21 cellular contexts compared by ENCODE assay signal in the genomic region with DNA sequence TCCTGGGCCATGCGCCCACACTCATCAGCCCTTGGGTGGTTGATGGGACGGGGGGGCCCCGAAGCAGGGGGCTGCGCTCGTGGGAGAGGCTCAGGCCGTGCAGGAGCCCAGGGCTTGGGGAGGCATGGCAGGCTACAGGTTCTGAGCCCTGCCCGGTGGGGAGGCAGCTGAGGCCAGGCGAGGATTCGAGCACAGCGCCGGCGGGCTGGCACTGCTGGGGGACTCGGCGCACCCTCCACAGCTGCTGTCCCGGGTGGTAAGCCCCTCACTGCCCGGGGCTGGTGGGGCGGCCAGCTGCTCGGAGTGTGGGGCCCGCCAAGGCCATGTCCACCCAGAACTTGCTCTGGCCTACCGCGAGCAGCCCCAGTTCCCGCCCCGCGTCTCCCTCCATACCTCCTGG.
"Had no signal": no experiment of that assay in that cellular context is flagged by ENCODE, and none has a peak within 500 bp of the region (broad histone marks: within the 10 kb centered on the region; RNA-seq: fewer than 3 reads in every experiment).

No MANE protein-coding gene starts in this region.

- H3K27ac ChIP-seq: brain microvascular endothelial cell, cardiac muscle cell had no signal

- H3K27me3 Mint-ChIP-seq: activated naive CD8-positive, alpha-beta T cell treated with anti-CD3 and anti-CD28 coated beads for 36 hours had no signal

- H3K27ac Mint-ChIP-seq: activated CD8-positive, alpha-beta T cell treated with anti-CD3 and anti-CD28 coated beads, Interleukin-2, amount 10 ng/mL, durations not matched to agents 7 days and 5 days; activated naive CD8-positive, alpha-beta T cell treated with anti-CD3 and anti-CD28 coated beads for 36 hours; T-helper 1 cell treated with Interleukin-12 subunit alpha and Interleukin-12 subunit beta and Interleukin-4 antibody, amounts not matched to agents 30 μg/mL and 1 μg/mL, for 36 hours; WTC11 had no signal

- H3K36me3 Mint-ChIP-seq: activated naive CD8-positive, alpha-beta T cell treated with anti-CD3 and anti-CD28 coated beads for 36 hours had no signal

- H3K4me3 ChIP-seq: cardiac muscle cell, K562 had no signal

- DNase-seq: activated CD4-positive, alpha-beta T cell treated with anti-CD3 and anti-CD28 coated beads for 48 hours; activated CD4-positive, alpha-beta T cell treated with anti-CD3 and anti-CD28 coated beads, Interleukin-2, amount 50 U/mL, for 4 hours; activated CD4-positive, CD25-positive, alpha-beta regulatory T cell treated with anti-CD3 and anti-CD28 coated beads, Interleukin-2, amount 50 U/mL, for 72 hours; activated CD8-positive, alpha-beta memory T cell treated with anti-CD3 and anti-CD28 coated beads, Interleukin-2, amount 50 U/mL, for 48 hours; activated CD8-positive, alpha-beta T cell treated with anti-CD3 and anti-CD28 coated beads, Interleukin-2, amount 10 ng/mL, durations not matched to agents 7 days and 5 days; activated naive CD4-positive, alpha-beta T cell treated with Interleukin-2 at 50 U/mL for 16 hours; activated naive CD8-positive, alpha-beta T cell treated with anti-CD3 and anti-CD28 coated beads for 36 hours; activated T-cell treated with anti-CD3 and anti-CD28 coated beads, Interleukin-2, amount 50 U/mL, for 1 hour; brain microvascular endothelial cell; Karpas-422; MM.1S; NCI-H1105; NCI-H1436 treated with DMSO at 0.1 percent for 48 hours; NCI-H187; NCI-H2081; NCI-H524; SHP77 treated with DMSO at 0.1 percent for 48 hours had no signal

- H3K4me1 Mint-ChIP-seq: activated naive CD8-positive, alpha-beta T cell treated with anti-CD3 and anti-CD28 coated beads for 36 hours had no signal

- H3K4me3 Mint-ChIP-seq: activated CD8-positive, alpha-beta T cell treated with anti-CD3 and anti-CD28 coated beads, Interleukin-2, amount 10 ng/mL, durations not matched to agents 7 days and 5 days; activated naive CD8-positive, alpha-beta T cell treated with anti-CD3 and anti-CD28 coated beads for 36 hours; T-helper 1 cell treated with Interleukin-12 subunit alpha and Interleukin-12 subunit beta and Interleukin-4 antibody, amounts not matched to agents 30 μg/mL and 1 μg/mL, for 36 hours; WTC11 had no signal

- H3K27me3 ChIP-seq: brain microvascular endothelial cell, cardiac muscle cell had no signal

- ATAC-seq: activated CD8-positive, alpha-beta T cell treated with anti-CD3 and anti-CD28 coated beads, Interleukin-2, amount 10 ng/mL, durations not matched to agents 7 days and 5 days; K562; WTC11 had no signal

- H3K36me3 ChIP-seq: brain microvascular endothelial cell, cardiac muscle cell had no signal
